Comparison of ENCODE assay signal across 8 cellular contexts in genomic region chr17:48441231-48441711, GRCh38. TPM values are rescaled to one million over a fixed set of nuclear protein-coding genes. Genes with fewer than 3 reads are reported as not detected.
DNase-seq lines count a peak whose midpoint lies in the region; ATAC-seq and TF ChIP-seq lines count a peak whose summit lies in the region.

No MANE protein-coding gene starts in this region.

- H3K27ac Mint-ChIP-seq in activated T-helper 2 cell treated with anti-CD3 and anti-CD28 coated beads, Interferon-gamma antibody, Interleukin-2, Interleukin-4, amounts not matched to agents 10 μg/mL and 5 μg/mL and 100 μg/mL, durations not matched to agents 14 hours and 24 hours and 36 hours: peak overlapping the region; percentile 79

- POLR2A ChIA-PET in GM10248 (lab: Yijun Ruan, JAX): interaction anchor here (0.7 kb wide), 1 partner anchor 1481 kb away, joined by 4 read pairs; no protein-coding TSS in a partner anchor

- no peak for TF ChIP-seq CTCF in GM10248 (IDR thresholded peaks at IDR 0.05; ENCODE audit: control extremely low read depth, extremely low read depth, low read depth, missing control alignments)

- peak; percentile 67 for ATAC-seq in GM19438 (IDR thresholded peaks at IDR 0.05; ENCODE audit: low read depth, unreplicated experiment)
- ATAC-seq in HG03469 (IDR thresholded peaks at IDR 0.05; ENCODE audit: unreplicated experiment): peak; percentile 61
- no peak for ATAC-seq in HG03457 (IDR thresholded peaks at IDR 0.05; ENCODE audit: unreplicated experiment)

- peaks cover 16% of the 10 kb centered on the region for H3K9me3 Mint-ChIP-seq in activated T-helper 2 cell treated with anti-CD3 and anti-CD28 coated beads, Interferon-gamma antibody, Interleukin-2, Interleukin-4, amounts not matched to agents 10 μg/mL and 5 μg/mL and 100 μg/mL, durations not matched to agents 14 hours and 24 hours and 36 hours

- peak overlapping the region; percentile 24 for H3K4me3 Mint-ChIP-seq in activated T-helper 2 cell treated with anti-CD3 and anti-CD28 coated beads, Interferon-gamma antibody, Interleukin-2, Interleukin-4, amounts not matched to agents 10 μg/mL and 5 μg/mL and 100 μg/mL, durations not matched to agents 14 hours and 24 hours and 36 hours (ENCODE audit: low read depth)

- DNase-seq in GM10248 (ENCODE audit: extremely low spot score) (peak; percentile 71), erythroblast (lab: John Stamatoyannopoulos, UW) (no peak), NCI-H748 treated with DMSO at 0.1 percent for 48 hours (lab: John Stamatoyannopoulos, UW) (no peak), hypothalamus (lab: John Stamatoyannopoulos, UW) (no peak)
- DNase-seq in activated T-helper 2 cell treated with anti-CD3 and anti-CD28 coated beads, Interferon-gamma antibody, Interleukin-2, Interleukin-4, amounts not matched to agents 10 μg/mL and 5 μg/mL and 100 μg/mL, durations not matched to agents 14 hours and 24 hours and 36 hours (ENCODE audit: low spot score): peak; percentile 58

- CTCF ChIA-PET in GM10248 (lab: Yijun Ruan, JAX): interaction anchor here (1.0 to 6.7 kb wide), 7 partner anchors 9 to 152 kb away, joined by 3 to 72 read pairs (median 3); partner anchors contain the start of gene HOXB5

- no peak for TF ChIP-seq POLR2A in erythroblast (IDR thresholded peaks at IDR 0.05; ENCODE audit: low read length)

- peaks cover 82% of the 10 kb centered on the region for H3K4me1 Mint-ChIP-seq in activated T-helper 2 cell treated with anti-CD3 and anti-CD28 coated beads, Interferon-gamma antibody, Interleukin-2, Interleukin-4, amounts not matched to agents 10 μg/mL and 5 μg/mL and 100 μg/mL, durations not matched to agents 14 hours and 24 hours and 36 hours (ENCODE audit: low read depth)

- peaks cover 21% of the 10 kb centered on the region for H3K36me3 Mint-ChIP-seq in activated T-helper 2 cell treated with anti-CD3 and anti-CD28 coated beads, Interferon-gamma antibody, Interleukin-2, Interleukin-4, amounts not matched to agents 10 μg/mL and 5 μg/mL and 100 μg/mL, durations not matched to agents 14 hours and 24 hours and 36 hours (ENCODE audit: low read depth)

- intact Hi-C loops in activated T-helper 2 cell treated with anti-CD3 and anti-CD28 coated beads, Interferon-gamma antibody, Interleukin-2, Interleukin-4, amounts not matched to agents 10 μg/mL and 5 μg/mL and 100 μg/mL, durations not matched to agents 14 hours and 24 hours and 36 hours (cut with micrococcal nuclease): loop anchor here (1.0 to 2.0 kb wide), 5 partner anchors 12 to 42 kb away; no protein-coding TSS in a partner anchor

- H3K27me3 Mint-ChIP-seq in activated T-helper 2 cell treated with anti-CD3 and anti-CD28 coated beads, Interferon-gamma antibody, Interleukin-2, Interleukin-4, amounts not matched to agents 10 μg/mL and 5 μg/mL and 100 μg/mL, durations not matched to agents 14 hours and 24 hours and 36 hours (ENCODE audit: low read depth): no peaks in the 10 kb centered on the region

RNA-seq across cellular contexts. Expression of gene SKAP1, which starts 11.3 kb away (rescaled TPM):
- 60.5 and 67.9 TPM in 2 replicates for total RNA-seq in activated T-helper 2 cell treated with anti-CD3 and anti-CD28 coated beads, Interferon-gamma antibody, Interleukin-2, Interleukin-4, amounts not matched to agents 10 μg/mL and 5 μg/mL and 100 μg/mL, durations not matched to agents 14 hours and 24 hours and 36 hours

Comparison
In these comparisons a context has a peak if more than half of its experiments do, and no peak if none do; other contexts are left out.
1. DNase-seq: peak in GM10248 (single experiment) and activated T-helper 2 cell treated with anti-CD3 and anti-CD28 coated beads, Interferon-gamma antibody, Interleukin-2, Interleukin-4, amounts not matched to agents 10 μg/mL and 5 μg/mL and 100 μg/mL, durations not matched to agents 14 hours and 24 hours and 36 hours (single experiment); none in erythroblast (0 of 2), NCI-H748 treated with DMSO at 0.1 percent for 48 hours (single experiment) and hypothalamus (0 of 51).